ENCODE assay signal across 24 cellular contexts in the genomic region with DNA sequence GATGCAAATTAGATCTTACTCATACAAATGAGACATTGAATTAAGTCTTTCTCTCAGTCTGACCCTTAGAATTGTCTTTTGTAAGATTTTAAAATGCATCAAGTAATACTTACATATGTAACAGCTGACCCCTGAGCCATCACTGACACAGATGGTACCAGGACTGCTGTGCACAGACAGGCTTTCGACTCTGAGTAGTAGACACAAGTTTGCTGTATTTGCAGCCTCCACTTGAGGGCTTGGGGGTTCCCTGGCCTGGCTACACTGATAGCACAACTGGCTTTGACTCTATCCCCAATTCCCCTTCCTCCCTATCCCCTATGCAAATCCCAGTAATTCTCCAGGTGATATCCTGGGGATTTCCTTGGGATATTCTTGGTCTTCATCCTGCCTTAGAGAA.
"Had no signal": no experiment of that assay in that cellular context is flagged by ENCODE, and none has a peak within 500 bp of the region (broad histone marks: within the 10 kb centered on the region; RNA-seq: fewer than 3 reads in every experiment).

No MANE protein-coding gene starts in this region.

- H3K4me3 ChIP-seq: K562 had no signal

- H3K4me3 Mint-ChIP-seq: IgD-negative memory B cell had no signal

- H3K27me3 Mint-ChIP-seq: IgD-negative memory B cell had no signal

- H3K36me3 Mint-ChIP-seq: IgD-negative memory B cell had no signal

- H3K27ac ChIP-seq: HL-60, KMS-11, RWPE1 had no signal

- H3K27ac Mint-ChIP-seq: IgD-negative memory B cell had no signal

- ATAC-seq: K562, Panc1, PC-3 had no signal

- H3K9me3 ChIP-seq: SK-N-SH had no signal

- DNase-seq: Kasumi-1, MM.1S, NCI-H1092 treated with DMSO at 0.1 percent for 48 hours, NCI-H1436, NCI-H187, NCI-H2029, NCI-H2081 treated with DMSO at 0.1 percent for 48 hours, NCI-H2171, NCI-H226, NCI-H446, NCI-H510A, NCI-H524 treated with DMSO at 0.1 percent for 48 hours, NCI-H69, NCI-H774, PC-3, SHP77, SK-N-SH, SW 1271 had no signal

- H3K4me2 ChIP-seq: KMS-11, SK-N-SH had no signal

- H3K9me3 Mint-ChIP-seq: IgD-negative memory B cell had no signal

- H3K9me2 ChIP-seq: SK-N-SH had no signal
